ENCODE assay signal across 9 cellular contexts in genomic region chr22:39153220-39153860, GRCh38. TPM values are rescaled to one million over a fixed set of nuclear protein-coding genes. Genes with fewer than 3 reads are reported as not detected.
DNase-seq lines count a peak whose midpoint lies in the region; ATAC-seq and TF ChIP-seq lines count a peak whose summit lies in the region.
"Had no signal": no experiment of that assay in that cellular context is flagged by ENCODE, and none has a peak within 500 bp of the region (broad histone marks: within the 10 kb centered on the region; RNA-seq: fewer than 3 reads in every experiment).

No MANE protein-coding gene starts in this region.

- no peaks in the 10 kb centered on the region for H3K9me2 ChIP-seq in Karpas-422 (replicated peaks; ENCODE audit: insufficient read depth, low read length)
- H3K9me2 ChIP-seq in neural cell (ENCODE audit: insufficient read depth, low read length) = no peaks in the 10 kb centered on the region

- peaks cover 6% of the 10 kb centered on the region; the same call in 1 of the 2 replicates for H4K20me1 ChIP-seq in Karpas-422 (ENCODE audit: insufficient read depth, low read depth, low read length)
- no peaks in the 10 kb centered on the region for H4K20me1 ChIP-seq in neural cell (ENCODE audit: insufficient read depth)

- no peaks in the 10 kb centered on the region for H3F3A ChIP-seq in neural cell (ENCODE audit: insufficient read depth, low read length, poor library complexity, severe bottlenecking)

- ATAC-seq in GM18502 (IDR thresholded peaks at IDR 0.05; ENCODE audit: poor library complexity, unreplicated experiment) = peak; percentile 9
- no peak for ATAC-seq in HG03457 (IDR thresholded peaks at IDR 0.05; ENCODE audit: unreplicated experiment)

- H3K4me3 ChIP-seq in Karpas-422 (ENCODE audit: low read length) (peak overlapping the region; percentile 58; the same call in 1 of the 2 replicates), neural cell (ENCODE audit: low read length) (peak overlapping the region; percentile 84)
- peak overlapping the region; percentile 70 for H3K4me3 ChIP-seq in effector memory CD4-positive, alpha-beta T cell (ENCODE audit: insufficient read depth, low read depth, low read length, poor library complexity, severe bottlenecking)

- no peak for DNase-seq in Karpas-422
- no peak for DNase-seq in effector memory CD4-positive, alpha-beta T cell
- no peak for DNase-seq in iPS-NIHi11 (ENCODE audit: low spot score)
- no peak for DNase-seq in NCI-H1105 (lab: John Stamatoyannopoulos, UW)
- DNase-seq in stimulated activated CD4-positive, alpha-beta T cell treated with anti-CD3 and anti-CD28 coated beads, Interleukin-12 subunit alpha, Interleukin-12 subunit beta, amount 100 ng/mL, for 4 hours = no peak

- H3K27me3 ChIP-seq in Karpas-422 (ENCODE audit: low read length) (no peaks in the 10 kb centered on the region), neural cell (ENCODE audit: insufficient read depth, low read depth, low read length) (peaks cover 33% of the 10 kb centered on the region)
- H3K27me3 ChIP-seq in effector memory CD4-positive, alpha-beta T cell (replicated peaks; ENCODE audit: control insufficient read depth, insufficient read depth, low read length, poor library complexity, severe bottlenecking) = no peaks in the 10 kb centered on the region

- H3K9ac ChIP-seq in Karpas-422 (ENCODE audit: low read length) = peak overlapping the region; percentile 54
- H3K9ac ChIP-seq in neural cell (ENCODE audit: low read length) = peak overlapping the region; percentile 80

- no peak for TF ChIP-seq RAD21 in neural cell (conservative IDR thresholded peaks at IDR 0.05)

- H2AFZ ChIP-seq in Karpas-422 (ENCODE audit: low read length) (no peak overlapping the region), neural cell (ENCODE audit: low read depth, low read length) (peak overlapping the region; percentile 98)

- TF ChIP-seq EP300 in neural cell (conservative IDR thresholded peaks at IDR 0.05; ENCODE audit: poor library complexity, severe bottlenecking) = no peak

- peaks cover 8% of the 10 kb centered on the region for H3K4me1 ChIP-seq in Karpas-422 (ENCODE audit: low read length)
- H3K4me1 ChIP-seq in effector memory CD4-positive, alpha-beta T cell (ENCODE audit: control insufficient read depth, insufficient read depth, low read length, poor library complexity, severe bottlenecking) = peaks cover 39% of the 10 kb centered on the region

- H3K36me3 ChIP-seq in Karpas-422 (ENCODE audit: insufficient read depth, low read length) = no peaks in the 10 kb centered on the region
- H3K36me3 ChIP-seq in effector memory CD4-positive, alpha-beta T cell (ENCODE audit: control insufficient read depth, insufficient read depth, low read length) = peaks cover 6% of the 10 kb centered on the region
- no peaks in the 10 kb centered on the region for H3K36me3 ChIP-seq in neural cell (ENCODE audit: insufficient read depth, low read length)

- no peak overlapping the region for H3K27ac ChIP-seq in Karpas-422 (ENCODE audit: low read length)
- H3K27ac ChIP-seq in effector memory CD4-positive, alpha-beta T cell (ENCODE audit: insufficient read depth, low read length, poor library complexity, severe bottlenecking) = peak overlapping the region; percentile 71
- H3K27ac ChIP-seq in neural cell (ENCODE audit: low read length) = peak overlapping the region; percentile 67

- no peaks in the 10 kb centered on the region for H3K9me3 ChIP-seq in Karpas-422 (ENCODE audit: low read length)
- no peaks in the 10 kb centered on the region for H3K9me3 ChIP-seq in effector memory CD4-positive, alpha-beta T cell (ENCODE audit: control insufficient read depth, low read length)
- no peaks in the 10 kb centered on the region for H3K9me3 ChIP-seq in neural cell (ENCODE audit: low read length)

- H3K4me2 ChIP-seq in Karpas-422 (ENCODE audit: low read depth, low read length, poor library complexity, severe bottlenecking) (peak overlapping the region; percentile 75), neural cell (ENCODE audit: low read length) (peak overlapping the region; percentile 59)

- TF ChIP-seq CTCF in neural cell (IDR thresholded peaks at IDR 0.05; ENCODE audit: poor library complexity, severe bottlenecking) = no peak

- H3K79me2 ChIP-seq in Karpas-422 (ENCODE audit: low read length) (no peaks in the 10 kb centered on the region), neural cell (replicated peaks; ENCODE audit: insufficient read depth, low read length) (no peaks in the 10 kb centered on the region)

TF ChIP-seq in neural cell, 6 proteins besides CTCF, POLR2A, EP300 and RAD21:
- TF ChIP-seq EZH2 (IDR thresholded peaks at IDR 0.05; ENCODE audit: borderline replicate concordance, insufficient read depth, low read length, poor library complexity, severe bottlenecking) = no peak
- no peak for TF ChIP-seq MXI1 (conservative IDR thresholded peaks at IDR 0.05; ENCODE audit: poor library complexity, severe bottlenecking)
- TF ChIP-seq SMC3 (conservative IDR thresholded peaks at IDR 0.05; ENCODE audit: poor library complexity) = no peak
- TF ChIP-seq POLR2AphosphoS5 (IDR thresholded peaks at IDR 0.05) = no peak

RNA-seq across cellular contexts. Expression of gene CBX7, which starts 0.9 kb away (rescaled TPM):
- total RNA-seq in Karpas-422 (2014; rRNA removed; shearing (Covaris generic); ENCODE audit: low replicate concordance) = 1.7 and 3.5 TPM in 2 replicates
- 4.4 and 6.1 TPM in 2 replicates for polyA plus RNA-seq in neural cell
- polyA minus RNA-seq in neural cell = 7.8 and 13.9 TPM in 2 replicates

RNA-seq across cellular contexts. Expression of gene APOBEC3H, which starts 56.3 kb away (rescaled TPM):
- not detected in 2 replicates for total RNA-seq in Karpas-422 (2014; rRNA removed; shearing (Covaris generic); ENCODE audit: low replicate concordance)
- polyA plus RNA-seq in neural cell = not detected in 2 replicates
- polyA minus RNA-seq in neural cell = not detected in 2 replicates
- total RNA-seq: NCI-H460 had no signal
